In genomic region chr17:43848601-43849000, GRCh38 we compare ENCODE assay signal across 27 cellular contexts. TPM values are rescaled to one million over a fixed set of nuclear protein-coding genes. Genes with fewer than 3 reads are reported as not detected.
"Had no signal": no experiment of that assay in that cellular context is flagged by ENCODE, and none has a peak within 500 bp of the region (broad histone marks: within the 10 kb centered on the region; RNA-seq: fewer than 3 reads in every experiment).

No MANE protein-coding gene starts in this region.

- H3K9me3 Mint-ChIP-seq: activated naive CD4-positive, alpha-beta T cell treated with anti-CD3 and anti-CD28 coated beads, Interleukin-2, amount 50 U/mL, for 72 hours; activated naive CD8-positive, alpha-beta T cell treated with anti-CD3 and anti-CD28 coated beads, Interleukin-2, amount 50 U/mL, for 24 hours; activated T-cell treated with anti-CD3 and anti-CD28 coated beads, Interleukin-2, amount 50 U/mL, for 24 hours; activated T-helper 1 cell treated with anti-CD3 and anti-CD28 coated beads, Interleukin-12 subunit alpha, Interleukin-12 subunit beta, Interleukin-2, Interleukin-4 antibody, amounts not matched to agents 30 ng/mL and 10 ng/mL and 1 ng/mL, durations not matched to agents 14 hours and 24 hours and 36 hours; T-helper 1 cell treated with Interleukin-12 subunit alpha and Interleukin-12 subunit beta and Interleukin-4 antibody, amounts not matched to agents 30 μg/mL and 1 μg/mL, for 36 hours had no signal

- H3K4me3 Mint-ChIP-seq: activated CD8-positive, alpha-beta memory T cell treated with anti-CD3 and anti-CD28 coated beads, Interleukin-2, amount 10 ng/mL, durations not matched to agents 7 days and 5 days; activated naive CD8-positive, alpha-beta T cell treated with anti-CD3 and anti-CD28 coated beads, Interleukin-2, amount 50 U/mL, for 24 hours; activated T-cell treated with anti-CD3 and anti-CD28 coated beads, Interleukin-2, amount 50 U/mL, for 24 hours; activated T-helper 1 cell treated with anti-CD3 and anti-CD28 coated beads, Interleukin-12 subunit alpha, Interleukin-12 subunit beta, Interleukin-2, Interleukin-4 antibody, amounts not matched to agents 30 ng/mL and 10 ng/mL and 1 ng/mL, durations not matched to agents 14 hours and 24 hours and 36 hours; brain; T-helper 1 cell treated with Interleukin-12 subunit alpha and Interleukin-12 subunit beta and Interleukin-4 antibody, amounts not matched to agents 30 μg/mL and 1 μg/mL, for 36 hours had no signal

- H3K9me3 ChIP-seq: ascending aorta, Peyer's patch had no signal

- H3K4me1 ChIP-seq: Peyer's patch had no signal

- DNase-seq: activated CD4-positive, alpha-beta T cell treated with anti-CD3 and anti-CD28 coated beads for 48 hours; activated CD4-positive, alpha-beta T cell treated with anti-CD3 and anti-CD28 coated beads, Interleukin-2, amount 50 U/mL, for 48 hours; activated CD4-positive, CD25-positive, alpha-beta regulatory T cell treated with anti-CD3 and anti-CD28 coated beads, Interleukin-2, amount 50 U/mL, for 72 hours; activated CD8-positive, alpha-beta memory T cell treated with anti-CD3 and anti-CD28 coated beads, Interleukin-2, amount 10 ng/mL, durations not matched to agents 7 days and 5 days; activated effector memory CD4-positive, alpha-beta T cell treated with Interleukin-2 at 50 U/mL for 16 hours; activated naive CD4-positive, alpha-beta T cell; activated naive CD8-positive, alpha-beta T cell treated with anti-CD3 and anti-CD28 coated beads, Interleukin-2, amount 50 U/mL, for 24 hours; activated T-cell treated with anti-CD3 and anti-CD28 coated beads, Interleukin-2, amount 50 U/mL, for 24 hours; amniotic stem cell; MM.1S; NCI-H1105; NCI-H1436; NCI-H187; NCI-H2081; NCI-H510A treated with DMSO at 0.1 percent for 48 hours; NCI-H69; NK-92 treated with Interleukin-12 subunit alpha and Interleukin-12 subunit beta, amount 100 ng/mL, for 24 hours; SHP77 treated with DMSO at 0.1 percent for 48 hours had no signal

- H3K4me3 ChIP-seq: ascending aorta, cardiac muscle cell, Peyer's patch had no signal

- H3K27me3 ChIP-seq: ascending aorta, cardiac muscle cell, Peyer's patch had no signal

- H3K36me3 ChIP-seq: ascending aorta, cardiac muscle cell, Peyer's patch had no signal

- H3K36me3 Mint-ChIP-seq: activated CD8-positive, alpha-beta memory T cell treated with anti-CD3 and anti-CD28 coated beads, Interleukin-2, amount 10 ng/mL, durations not matched to agents 7 days and 5 days; activated naive CD4-positive, alpha-beta T cell treated with anti-CD3 and anti-CD28 coated beads, Interleukin-2, amount 50 U/mL, for 72 hours; brain had no signal

- H3K27ac Mint-ChIP-seq: activated CD8-positive, alpha-beta memory T cell treated with anti-CD3 and anti-CD28 coated beads, Interleukin-2, amount 10 ng/mL, durations not matched to agents 7 days and 5 days; activated naive CD4-positive, alpha-beta T cell treated with anti-CD3 and anti-CD28 coated beads, Interleukin-2, amount 50 U/mL, for 72 hours; activated naive CD8-positive, alpha-beta T cell treated with anti-CD3 and anti-CD28 coated beads, Interleukin-2, amount 50 U/mL, for 24 hours; activated T-cell treated with anti-CD3 and anti-CD28 coated beads, Interleukin-2, amount 50 U/mL, for 24 hours; activated T-helper 1 cell treated with anti-CD3 and anti-CD28 coated beads, Interleukin-12 subunit alpha, Interleukin-12 subunit beta, Interleukin-2, Interleukin-4 antibody, amounts not matched to agents 30 ng/mL and 10 ng/mL and 1 ng/mL, durations not matched to agents 14 hours and 24 hours and 36 hours; brain; T-helper 1 cell treated with Interleukin-12 subunit alpha and Interleukin-12 subunit beta and Interleukin-4 antibody, amounts not matched to agents 30 μg/mL and 1 μg/mL, for 36 hours had no signal

- H3K27ac ChIP-seq: ascending aorta, cardiac muscle cell, Peyer's patch, RWPE1 had no signal

- ATAC-seq: activated CD8-positive, alpha-beta memory T cell treated with anti-CD3 and anti-CD28 coated beads, Interleukin-2, amount 10 ng/mL, durations not matched to agents 7 days and 5 days; activated naive CD4-positive, alpha-beta T cell treated with anti-CD3 and anti-CD28 coated beads, Interleukin-2, amount 50 U/mL, for 72 hours; activated naive CD8-positive, alpha-beta T cell treated with anti-CD3 and anti-CD28 coated beads, Interleukin-2, amount 50 U/mL, for 24 hours had no signal

- H3K4me1 Mint-ChIP-seq: activated CD8-positive, alpha-beta memory T cell treated with anti-CD3 and anti-CD28 coated beads, Interleukin-2, amount 10 ng/mL, durations not matched to agents 7 days and 5 days; activated naive CD8-positive, alpha-beta T cell treated with anti-CD3 and anti-CD28 coated beads, Interleukin-2, amount 50 U/mL, for 24 hours had no signal

RNA-seq across cellular contexts. Expression of gene CD300LG, which starts 1.6 kb away (rescaled TPM):
- total RNA-seq: activated CD8-positive, alpha-beta memory T cell treated with anti-CD3 and anti-CD28 coated beads, Interleukin-2, amount 10 ng/mL, durations not matched to agents 7 days and 5 days; activated naive CD4-positive, alpha-beta T cell treated with anti-CD3 and anti-CD28 coated beads, Interleukin-2, amount 50 U/mL, for 72 hours; activated T-helper 1 cell treated with anti-CD3 and anti-CD28 coated beads, Interleukin-12 subunit alpha, Interleukin-12 subunit beta, Interleukin-2, Interleukin-4 antibody, amounts not matched to agents 30 ng/mL and 10 ng/mL and 1 ng/mL, durations not matched to agents 14 hours and 24 hours and 36 hours; cardiac muscle cell; SK-MEL-5 had no signal
- polyA plus RNA-seq: cardiac muscle cell had no signal

RNA-seq across cellular contexts. Expression of gene MPP3, which starts 15.7 kb away (rescaled TPM):
- total RNA-seq: activated CD8-positive, alpha-beta memory T cell treated with anti-CD3 and anti-CD28 coated beads, Interleukin-2, amount 10 ng/mL, durations not matched to agents 7 days and 5 days had no signal
